8 cellular contexts compared by ENCODE assay signal in the genomic region with DNA sequence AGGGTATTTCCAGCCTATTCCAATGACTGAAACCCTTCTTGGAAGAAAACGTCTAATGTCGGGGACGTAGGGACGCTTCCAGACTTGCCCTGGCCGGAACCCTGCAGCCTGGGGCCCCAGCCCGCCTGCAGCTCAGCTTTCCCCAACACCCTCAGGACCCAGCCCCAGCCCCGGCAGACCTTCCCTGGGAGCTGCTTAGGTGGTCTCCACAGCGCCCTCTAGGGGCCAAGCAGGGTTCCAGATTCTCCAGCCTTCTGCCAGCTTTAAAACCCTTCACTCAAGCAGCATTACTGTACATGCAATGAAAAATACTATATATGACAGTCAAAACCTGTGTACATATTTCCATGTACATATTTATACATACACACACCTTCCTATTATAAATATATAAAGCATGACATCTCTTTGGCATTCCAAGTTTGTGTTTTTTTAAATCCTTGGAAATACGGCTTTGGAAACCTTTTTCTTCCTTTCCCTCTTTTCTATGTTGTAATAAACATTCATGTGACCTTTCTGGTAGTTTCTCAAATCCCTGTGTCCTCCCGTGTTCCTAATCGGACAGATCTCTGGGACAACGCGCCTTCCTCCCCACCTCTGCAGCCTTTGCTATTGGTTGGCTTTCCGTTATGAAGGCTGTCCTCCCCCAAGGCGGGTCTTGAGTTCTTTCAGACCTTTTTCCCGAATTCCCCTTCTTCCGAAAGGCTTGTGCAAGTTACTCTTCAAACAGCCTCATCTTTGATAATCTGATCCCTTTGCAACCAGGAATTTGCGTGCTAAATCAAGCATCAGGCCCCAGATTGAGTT.
DNase-seq lines count a peak whose midpoint lies in the region; ATAC-seq and TF ChIP-seq lines count a peak whose summit lies in the region.

No MANE protein-coding gene starts in this region.

- no peak overlapping the region for H3K4me3 Mint-ChIP-seq in activated CD4-positive, alpha-beta T cell treated with anti-CD3 and anti-CD28 coated beads, Interleukin-2, amount 10 ng/mL, durations not matched to agents 7 days and 5 days

- DNase-seq in CMK (ENCODE audit: low read depth) = peak; percentile 74
- peak; percentile 51 for DNase-seq in HCT116 (ENCODE audit: low read depth, low spot score)
- DNase-seq in NCI-H345 (lab: John Stamatoyannopoulos, UW) = peak; percentile 55
- peak; percentile 72 for DNase-seq in activated CD4-positive, alpha-beta T cell treated with anti-CD3 and anti-CD28 coated beads, Interleukin-2, amount 10 ng/mL, durations not matched to agents 7 days and 5 days
- DNase-seq in dermis microvascular lymphatic vessel endothelial cell (ENCODE audit: low read depth in 2 of 2) = peak; percentile 45 to 76
- peak; percentile 73 for DNase-seq in medulla oblongata (ENCODE audit: extremely low spot score)
- peak; percentile 44 to 58 for DNase-seq in stimulated activated CD8-positive, alpha-beta memory T cell treated with anti-CD3 and anti-CD28 coated beads, Interleukin-2, amount 100 ng/mL, for 48 hours (ENCODE audit: low read depth in 2 of 2)

- intact Hi-C loops in HCT116 (cut with micrococcal nuclease) = loop anchor here (1.0 kb wide), 2 partner anchors 62 to 185 kb away; no protein-coding TSS in a partner anchor

- no peaks in the 10 kb centered on the region for H3K79me2 ChIP-seq in HCT116 (ENCODE audit: insufficient read depth, low read length)

- TF ChIP-seq RAD21 in HCT116 (IDR thresholded peaks at IDR 0.05; ENCODE audit: low read depth) = peak; percentile 69

- H3K9me3 Mint-ChIP-seq in activated CD4-positive, alpha-beta T cell treated with anti-CD3 and anti-CD28 coated beads, Interleukin-2, amount 10 ng/mL, durations not matched to agents 7 days and 5 days = no peaks in the 10 kb centered on the region

- H3K4me1 Mint-ChIP-seq in activated CD4-positive, alpha-beta T cell treated with anti-CD3 and anti-CD28 coated beads, Interleukin-2, amount 10 ng/mL, durations not matched to agents 7 days and 5 days = no peaks in the 10 kb centered on the region

- no peak overlapping the region for H3K27ac Mint-ChIP-seq in activated CD4-positive, alpha-beta T cell treated with anti-CD3 and anti-CD28 coated beads, Interleukin-2, amount 10 ng/mL, durations not matched to agents 7 days and 5 days

- CTCF ChIA-PET in HCT116 (lab: Charles Lee) = interaction anchor here (0.7 to 1.8 kb wide), 13 partner anchors 9 to 832 kb away, joined by 3 to 12 read pairs (median 4); partner anchors contain the start of gene PARP1
- CTCF ChIA-PET in activated CD4-positive, alpha-beta T cell treated with anti-CD3 and anti-CD28 coated beads, Interleukin-2, amount 10 ng/mL, durations not matched to agents 7 days and 5 days (lab: Charles Lee) = interaction anchor here (0.6 to 1.5 kb wide), 10 partner anchors 10 to 271 kb away, joined by 3 to 6 read pairs (median 3); no protein-coding TSS in a partner anchor

- no peaks in the 10 kb centered on the region for H3K36me3 ChIP-seq in HCT116 (ENCODE audit: control insufficient read depth in 1 of 2, insufficient read depth in 2 of 2, low read length in 2 of 2)

- no peaks in the 10 kb centered on the region for H3K9me3 ChIP-seq in HCT116 (ENCODE audit: control insufficient read depth in 1 of 2, insufficient read depth in 1 of 2, low read depth in 1 of 2, low read length in 2 of 2)

- peaks cover 2% of the 10 kb centered on the region for H3K27me3 Mint-ChIP-seq in activated CD4-positive, alpha-beta T cell treated with anti-CD3 and anti-CD28 coated beads, Interleukin-2, amount 10 ng/mL, durations not matched to agents 7 days and 5 days

- no peaks in the 10 kb centered on the region for H3K36me3 Mint-ChIP-seq in activated CD4-positive, alpha-beta T cell treated with anti-CD3 and anti-CD28 coated beads, Interleukin-2, amount 10 ng/mL, durations not matched to agents 7 days and 5 days (ENCODE audit: low read depth)

- no peaks in the 10 kb centered on the region for H4K20me1 ChIP-seq in HCT116 (ENCODE audit: insufficient read depth)

- H3K27ac ChIP-seq in HCT116 (ENCODE audit: low read depth, low read length) = no peak overlapping the region

- BruUV-seq in HCT116 (replicated peaks; lab: Mats Ljungman, UMichigan) = no TSS peak

- no peaks in the 10 kb centered on the region for H3K9me2 ChIP-seq in HCT116 (ENCODE audit: insufficient read depth)

- POLR2A ChIA-PET in HCT116 (lab: Charles Lee) = interaction anchor here (0.6 kb wide), 1 partner anchor 218 kb away, joined by 3 read pairs; no protein-coding TSS in a partner anchor
- POLR2A ChIA-PET in activated CD4-positive, alpha-beta T cell treated with anti-CD3 and anti-CD28 coated beads, Interleukin-2, amount 10 ng/mL, durations not matched to agents 7 days and 5 days (lab: Charles Lee) = no interaction called here

- peak; percentile 77 to 93 (median 88); a peak in 5 of 6 replicates for TF ChIP-seq CTCF in HCT116 (IDR thresholded peaks at IDR 0.05 in 2 of 3, conservative IDR thresholded peaks at IDR 0.05 in 1 of 3; ENCODE audit: borderline replicate concordance in 1 of 3, insufficient read depth in 1 of 3, low read depth in 2 of 3, low read length in 2 of 3)

- no peak overlapping the region for H3K4me3 ChIP-seq in HCT116 (replicated peaks in 1 of 2; ENCODE audit: low read depth in 1 of 2, low read length in 2 of 2)

- no peak for TF ChIP-seq POLR2A in HCT116 (IDR thresholded peaks at IDR 0.05; ENCODE audit: borderline replicate concordance, extremely low read depth, insufficient read depth, insufficient read length)

- H2AFZ ChIP-seq in HCT116 (ENCODE audit: low read depth, low read length, poor library complexity, severe bottlenecking) = no peak overlapping the region

- RAD21 ChIA-PET in HCT116 (lab: Charles Lee; ENCODE audit: low non-redundant PET in 1 of 2, low total read pairs in 2 of 2, uncharacterized antibody in 2 of 2, unreplicated experiment in 2 of 2) = interaction anchor here in 1 of 2 experiments (0.9 kb wide), 1 partner anchor 61 kb away, joined by 3 read pairs; no protein-coding TSS in a partner anchor

- no peaks in the 10 kb centered on the region for H3K4me1 ChIP-seq in HCT116 (ENCODE audit: control insufficient read depth in 1 of 2, insufficient read depth in 2 of 2, low read length in 2 of 2)

- peak; percentile 91 for ATAC-seq in HCT116
- no peak for ATAC-seq in HG02970 (IDR thresholded peaks at IDR 0.05; ENCODE audit: low FRiP score, unreplicated experiment)

- no peak overlapping the region for H3K4me2 ChIP-seq in HCT116 (ENCODE audit: low read length)

- no peaks in the 10 kb centered on the region; the same call in 1 of the 2 replicates for H3K27me3 ChIP-seq in HCT116 (ENCODE audit: insufficient read depth, low read length)

- H3K9ac ChIP-seq in HCT116 (ENCODE audit: low read length) = no peak overlapping the region

TF ChIP-seq in HCT116, 20 proteins besides CTCF, POLR2A, EP300 and RAD21:
- no peak for TF ChIP-seq SIN3A (IDR thresholded peaks at IDR 0.05; ENCODE audit: low read depth)
- TF ChIP-seq ATF3 (IDR thresholded peaks at IDR 0.05) = no peak
- TF ChIP-seq JUND (IDR thresholded peaks at IDR 0.05) = no peak
- TF ChIP-seq ELF1 (IDR thresholded peaks at IDR 0.05; ENCODE audit: borderline replicate concordance, low read depth) = no peak
- no peak for TF ChIP-seq FOSL1 (IDR thresholded peaks at IDR 0.05; ENCODE audit: low read depth)
- TF ChIP-seq, protein P1, sequence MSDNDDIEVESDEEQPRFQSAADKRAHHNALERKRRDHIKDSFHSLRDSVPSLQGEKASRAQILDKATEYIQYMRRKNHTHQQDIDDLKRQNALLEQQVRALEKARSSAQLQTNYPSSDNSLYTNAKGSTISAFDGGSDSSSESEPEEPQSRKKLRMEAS (IDR thresholded peaks at IDR 0.05) = no peak
- TF ChIP-seq EZH2phosphoT487 (IDR thresholded peaks at IDR 0.05; ENCODE audit: borderline replicate concordance) = no peak
